In the genomic region with DNA sequence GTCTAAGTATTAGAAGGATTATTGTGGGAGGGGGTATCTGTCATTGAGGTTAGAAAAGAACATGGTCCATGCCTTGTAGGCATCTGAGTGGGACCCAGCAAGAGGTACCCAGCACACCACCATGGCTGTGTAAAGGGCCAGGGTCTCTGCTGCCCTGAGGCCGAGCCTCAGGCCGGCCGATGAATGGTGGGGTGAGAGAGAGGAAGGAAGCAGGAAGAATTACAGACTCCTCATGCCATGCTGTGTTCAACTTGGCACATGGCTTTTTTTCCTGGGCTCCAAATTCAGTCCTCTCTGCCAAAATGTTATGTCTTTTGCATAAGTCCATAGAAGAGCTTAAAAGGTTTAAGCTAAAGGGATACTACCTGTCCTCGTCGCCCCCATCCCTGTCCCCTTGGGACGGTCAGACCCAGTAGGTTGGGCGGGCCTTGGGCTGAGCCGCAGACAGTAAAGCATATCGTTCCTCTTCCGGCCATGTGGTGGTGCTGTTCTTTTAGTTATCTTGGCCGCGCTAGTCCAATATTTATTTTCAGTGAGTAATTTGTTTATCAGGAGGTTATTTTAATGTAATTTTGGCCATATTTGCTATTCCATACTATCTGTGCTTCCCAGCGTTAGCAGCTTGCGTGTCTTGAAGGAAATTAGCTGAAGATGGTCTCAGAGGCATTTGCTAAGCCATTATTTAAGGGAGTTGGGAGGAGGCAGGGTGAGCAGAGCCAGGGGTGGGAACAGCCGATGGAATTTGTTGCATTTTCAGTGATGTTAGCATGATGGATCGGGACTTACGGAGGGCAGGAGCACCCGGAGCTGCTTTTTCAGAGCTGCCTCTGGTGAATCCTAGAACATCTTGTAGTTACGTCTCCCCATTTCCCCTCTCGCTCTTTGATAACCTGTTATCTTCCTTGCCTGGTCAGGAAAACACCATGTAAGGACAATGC, we compare ENCODE assay signal across 8 cellular contexts.
DNase-seq lines count a peak whose midpoint lies in the region; TF ChIP-seq lines count a peak whose summit lies in the region.

No MANE protein-coding gene starts in this region.

- H3K9me3 ChIP-seq in sigmoid colon, result no peaks in the 10 kb centered on the region

- no peak for TF ChIP-seq EP300 in sigmoid colon (IDR thresholded peaks at IDR 0.05)

- no peak overlapping the region for H3K4me3 ChIP-seq in sigmoid colon

- DNase-seq in GM10266 (ENCODE audit: extremely low spot score), result peak; percentile 31
- no peak for DNase-seq in HFFc6
- peak; percentile 63 for DNase-seq in NCI-H526 treated with DMSO at 0.1 percent for 48 hours (lab: John Stamatoyannopoulos, UW)
- DNase-seq in activated T-cell treated with anti-CD3 and anti-CD28 coated beads for 4 hours, result peak; percentile 13
- DNase-seq in head of caudate nucleus, result peak in 38 of 42 donors; percentile 2 to 69 (median 28)
- no peak for DNase-seq in sigmoid colon
- DNase-seq in NCI-H2227 (lab: John Stamatoyannopoulos, UW; ENCODE audit: unreplicated experiment), result no peak
- no peak for DNase-seq in NCI-H2081 treated with DMSO at 0.1 percent for 48 hours (lab: John Stamatoyannopoulos, UW)

- H3K27ac Mint-ChIP-seq in HFFc6, result no peak overlapping the region

- peak; percentile 61 for TF ChIP-seq CTCF in GM10266 (IDR thresholded peaks at IDR 0.05; ENCODE audit: control insufficient read depth, insufficient read depth, low read depth, missing control alignments)
- peak; percentile 26; the same call in 1 of the 2 replicates for TF ChIP-seq CTCF in HFFc6 (IDR thresholded peaks at IDR 0.05)
- peak; percentile 4 to 33 (median 29) for TF ChIP-seq CTCF in sigmoid colon (IDR thresholded peaks at IDR 0.05)

- no peak for TF ChIP-seq POLR2A in sigmoid colon (IDR thresholded peaks at IDR 0.05)

- H3K4me1 ChIP-seq in sigmoid colon, result peaks cover 0 to 3% (median 0%) of the 10 kb centered on the region in 4 donors

- H3K4me3 Mint-ChIP-seq in HFFc6, result no peak overlapping the region

- no peaks in the 10 kb centered on the region; the same call in 1 of the 2 replicates for H3K27me3 Mint-ChIP-seq in HFFc6 (ENCODE audit: insufficient read depth)

- 6% methylated on average over 20 of the region's 20 CpGs for WGBS in sigmoid colon, 2 donors

- H3K36me3 Mint-ChIP-seq in HFFc6 (ENCODE audit: low read depth), result no peaks in the 10 kb centered on the region

- peaks cover 0 to 20% (median 0%) of the 10 kb centered on the region in 3 donors for H3K27me3 ChIP-seq in sigmoid colon

- intact Hi-C loops in head of caudate nucleus (cut with DNase I), result no loop called here
- intact Hi-C loops in sigmoid colon (cut with DNase I), result no loop called here

- H3K36me3 ChIP-seq in sigmoid colon, result no peaks in the 10 kb centered on the region

- H3K9me3 Mint-ChIP-seq in HFFc6, result peaks cover 62% of the 10 kb centered on the region

- no peaks in the 10 kb centered on the region for H3K4me1 Mint-ChIP-seq in HFFc6 (ENCODE audit: low read depth)

- H3K27ac ChIP-seq in sigmoid colon, result no peak overlapping the region

Comparison
In these comparisons a context has a peak if more than half of its experiments do, and no peak if none do; other contexts are left out.
1. DNase-seq: peak in GM10266 (single experiment), NCI-H526 treated with DMSO at 0.1 percent for 48 hours (single experiment), activated T-cell treated with anti-CD3 and anti-CD28 coated beads for 4 hours (single experiment) and head of caudate nucleus (38 of 42); none in HFFc6 (single experiment), sigmoid colon (single experiment), NCI-H2227 (single experiment) and NCI-H2081 treated with DMSO at 0.1 percent for 48 hours (single experiment).
2. Peak in every context shown above with its lines, with median percentiles within 50 percentile points of each other: CTCF ChIP-seq.